In genomic region chr17:48429638-48430586, GRCh38 we compare ENCODE assay signal across 9 cellular contexts. TPM values are rescaled to one million over a fixed set of nuclear protein-coding genes. Genes with fewer than 3 reads are reported as not detected.
A peak's percentile ranks its signal among the peaks of the same experiment; 100 is the strongest.
DNase-seq lines count a peak whose midpoint lies in the region; ATAC-seq, FAIRE-seq and TF ChIP-seq lines count a peak whose summit lies in the region.
"Had no signal": no experiment of that assay in that cellular context is flagged by ENCODE, and none has a peak within 500 bp of the region (broad histone marks: within the 10 kb centered on the region; RNA-seq: fewer than 3 reads in every experiment).

Gene SKAP1 (minus strand): TSS chr17:48430214.

- H3K27ac ChIP-seq in upper lobe of right lung: peak within 1 kb of the TSS; percentile 63

- peak within 1 kb of the TSS; percentile 90 for H3K27ac Mint-ChIP-seq in activated naive CD4-positive, alpha-beta T cell treated with anti-CD3 and anti-CD28 coated beads, Interleukin-2, amount 10 ng/mL, durations not matched to agents 7 days and 5 days

- H3K36me3 ChIP-seq in mucosa of descending colon (ENCODE audit: low read depth): no peaks in the 10 kb centered on the region
- H3K36me3 ChIP-seq in upper lobe of right lung: no peaks in the 10 kb centered on the region

- intact Hi-C loops in mucosa of descending colon (cut with DNase I, micrococcal nuclease) (no loop called here), upper lobe of right lung (cut with DNase I) (no loop called here), sciatic nerve (cut with DNase I) (no loop called here)

- peaks cover 37% of the 10 kb centered on the region for H3K36me3 Mint-ChIP-seq in activated naive CD4-positive, alpha-beta T cell treated with anti-CD3 and anti-CD28 coated beads, Interleukin-2, amount 10 ng/mL, durations not matched to agents 7 days and 5 days

- no peaks in the 10 kb centered on the region for H3K4me1 ChIP-seq in mucosa of descending colon (ENCODE audit: low read depth)
- no peaks in the 10 kb centered on the region for H3K4me1 ChIP-seq in upper lobe of right lung

- no peak within 1 kb of the TSS for H3K4me3 ChIP-seq in mucosa of descending colon
- H3K4me3 ChIP-seq in upper lobe of right lung: peak within 1 kb of the TSS; percentile 39

- H3K4me3 Mint-ChIP-seq in activated naive CD4-positive, alpha-beta T cell treated with anti-CD3 and anti-CD28 coated beads, Interleukin-2, amount 10 ng/mL, durations not matched to agents 7 days and 5 days: peak within 1 kb of the TSS; percentile 86

- no peak for FAIRE-seq in urothelium cell line (lab: Jason Lieb, UNC)
- FAIRE-seq: TTC549 had no signal

- H3K27me3 Mint-ChIP-seq in activated naive CD4-positive, alpha-beta T cell treated with anti-CD3 and anti-CD28 coated beads, Interleukin-2, amount 10 ng/mL, durations not matched to agents 7 days and 5 days: peaks cover 3% of the 10 kb centered on the region

- H3K27me3 ChIP-seq in upper lobe of right lung: peaks cover 42% of the 10 kb centered on the region

- ATAC-seq in GM19397 (IDR thresholded peaks at IDR 0.05; ENCODE audit: unreplicated experiment) (peak; percentile 66), mucosa of descending colon (peak; percentile 92), upper lobe of right lung (peak; percentile 78), sciatic nerve (no peak), omental fat pad (ENCODE audit: low FRiP score) (no peak)

- CTCF ChIA-PET in activated naive CD4-positive, alpha-beta T cell treated with anti-CD3 and anti-CD28 coated beads, Interleukin-2, amount 10 ng/mL, durations not matched to agents 7 days and 5 days (lab: Charles Lee): no interaction called here

- no peaks in the 10 kb centered on the region for H3K9me3 Mint-ChIP-seq in activated naive CD4-positive, alpha-beta T cell treated with anti-CD3 and anti-CD28 coated beads, Interleukin-2, amount 10 ng/mL, durations not matched to agents 7 days and 5 days

- DNase-seq in NCI-H774 (lab: John Stamatoyannopoulos, UW) (peak; percentile 77), mucosa of descending colon (peak; percentile 43 to 79 (median 76)), upper lobe of right lung (peak; percentile 66), sciatic nerve (ENCODE audit: low spot score) (no peak), omental fat pad (ENCODE audit: low spot score) (no peak), urothelium cell line (ENCODE audit: low spot score) (no peak)
- DNase-seq in activated naive CD4-positive, alpha-beta T cell treated with anti-CD3 and anti-CD28 coated beads, Interleukin-2, amount 10 ng/mL, durations not matched to agents 7 days and 5 days: peak; percentile 77

- H3K4me1 Mint-ChIP-seq in activated naive CD4-positive, alpha-beta T cell treated with anti-CD3 and anti-CD28 coated beads, Interleukin-2, amount 10 ng/mL, durations not matched to agents 7 days and 5 days: peaks cover 73% of the 10 kb centered on the region

- no peak for TF ChIP-seq CTCF in mucosa of descending colon (IDR thresholded peaks at IDR 0.05)
- TF ChIP-seq CTCF in upper lobe of right lung (IDR thresholded peaks at IDR 0.05): no peak
- no peak for TF ChIP-seq CTCF in omental fat pad (IDR thresholded peaks at IDR 0.05)

- H3K9me3 ChIP-seq in mucosa of descending colon (no peaks in the 10 kb centered on the region), upper lobe of right lung (no peaks in the 10 kb centered on the region)

RNA-seq across cellular contexts. Expression of gene SKAP1, which starts in this region (rescaled TPM):
- 1 to 10 TPM; 2.2 to 3.2 (median 2.4) TPM for total RNA-seq in mucosa of descending colon
- total RNA-seq in upper lobe of right lung: 5.1 TPM
- 7.4 TPM for total RNA-seq in sciatic nerve
- 1 to 10 TPM in 2 of 4 donors, under 1 TPM in 1, not detected in 1; 0.93 to 1.9 (median 1.1) TPM for total RNA-seq in omental fat pad

Comparison
In these comparisons a context has a peak if more than half of its experiments do, and no peak if none do; other contexts are left out.
1. ATAC-seq: peak in GM19397 (single experiment), mucosa of descending colon (single experiment) and upper lobe of right lung (single experiment); none in sciatic nerve (single experiment) and omental fat pad (single experiment).
2. DNase-seq: peak in NCI-H774 (single experiment), activated naive CD4-positive, alpha-beta T cell treated with anti-CD3 and anti-CD28 coated beads, Interleukin-2, amount 10 ng/mL, durations not matched to agents 7 days and 5 days (single experiment), mucosa of descending colon (3 of 3) and upper lobe of right lung (single experiment); none in sciatic nerve (single experiment), omental fat pad (single experiment) and urothelium cell line (single experiment).